Comparison of ENCODE assay signal across 8 cellular contexts in the genomic region with DNA sequence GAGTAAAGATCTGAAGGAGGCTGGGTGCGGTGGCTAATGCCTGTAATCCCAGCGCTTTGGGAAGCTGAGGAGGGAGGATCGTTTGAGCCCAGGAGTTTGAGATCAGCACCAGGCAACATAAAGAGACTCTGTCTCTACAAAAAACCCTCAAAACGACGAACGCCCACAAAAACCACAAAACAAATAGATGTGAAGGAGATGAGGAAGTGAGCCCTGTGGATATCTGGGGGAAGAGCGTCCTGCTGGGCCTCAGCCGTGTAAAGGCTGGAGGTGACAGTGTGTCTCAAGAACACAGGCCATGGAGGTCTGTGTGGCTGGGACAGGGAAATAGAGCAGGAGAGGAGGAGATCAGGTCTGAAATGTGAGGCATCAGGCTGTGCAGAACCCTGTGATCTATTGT.
DNase-seq lines count a peak whose midpoint lies in the region; ATAC-seq and TF ChIP-seq lines count a peak whose summit lies in the region.

No MANE protein-coding gene starts in this region.

- no peaks in the 10 kb centered on the region for H3K9me3 ChIP-seq in BLaER1 treated with 17β-estradiol and CSF1 and Interleukin-3, amounts not matched to agents 10 nM and 100 nM (replicated peaks in 1 of 11)
- H3K9me3 ChIP-seq in mesenchymal stem cell (ENCODE audit: control insufficient read depth, low read length) (no peaks in the 10 kb centered on the region), left ventricle myocardium inferior (replicated peaks) (no peaks in the 10 kb centered on the region)

- peak; percentile 91 for ATAC-seq in GM19043 (IDR thresholded peaks at IDR 0.05; ENCODE audit: low read depth, unreplicated experiment)
- ATAC-seq in HG03103 (IDR thresholded peaks at IDR 0.05; ENCODE audit: low read depth, unreplicated experiment) = peak; percentile 89

- no peak overlapping the region for H2AFZ ChIP-seq in mesenchymal stem cell (ENCODE audit: low read depth, low read length)

- H3K27ac ChIP-seq in BLaER1 treated with 17β-estradiol and CSF1 and Interleukin-3, amounts not matched to agents 10 nM and 100 nM = no peak overlapping the region
- H3K27ac ChIP-seq in mesenchymal stem cell (ENCODE audit: low read length, poor library complexity, severe bottlenecking) = peak overlapping the region; percentile 10
- H3K27ac ChIP-seq in left ventricle myocardium inferior (replicated peaks) = no peak overlapping the region

- peaks cover 4 to 21% (median 9%) of the 10 kb centered on the region in 11 experiments; a peak in 10 of 22 replicates for H3K36me3 ChIP-seq in BLaER1 treated with 17β-estradiol and CSF1 and Interleukin-3, amounts not matched to agents 10 nM and 100 nM
- H3K36me3 ChIP-seq in mesenchymal stem cell (ENCODE audit: control insufficient read depth in 1 of 2, insufficient read depth in 2 of 2, low read depth in 1 of 2, low read length in 2 of 2) (peaks cover 0 to 12% of the 10 kb centered on the region in 2 experiments), left ventricle myocardium inferior (peaks cover 10% of the 10 kb centered on the region)

- peaks cover 0 to 95% (median 16%) of the 10 kb centered on the region in 11 experiments; a peak in 11 of 22 replicates for H4K20me1 ChIP-seq in BLaER1 treated with 17β-estradiol and CSF1 and Interleukin-3, amounts not matched to agents 10 nM and 100 nM

- no peak overlapping the region for H2BK15ac ChIP-seq in mesenchymal stem cell (ENCODE audit: low read depth, poor library complexity, severe bottlenecking)

- H3K14ac ChIP-seq in mesenchymal stem cell (ENCODE audit: low read length in 2 of 2) = peak overlapping the region in 1 of 2 experiments; percentile 42

- intact Hi-C loops in left ventricle myocardium inferior (cut with micrococcal nuclease) = no loop called here

- peak overlapping the region; percentile 35 for H4K8ac ChIP-seq in mesenchymal stem cell (ENCODE audit: low read length)

- no peak overlapping the region for H3K4me3 ChIP-seq in BLaER1 treated with 17β-estradiol and CSF1 and Interleukin-3, amounts not matched to agents 10 nM and 100 nM
- no peak overlapping the region for H3K4me3 ChIP-seq in mesenchymal stem cell (ENCODE audit: insufficient read depth in 1 of 2, low read depth in 1 of 2, low read length in 2 of 2)
- H3K4me3 ChIP-seq in left ventricle myocardium inferior = no peak overlapping the region

- H3K4me2 ChIP-seq in BLaER1 treated with 17β-estradiol and CSF1 and Interleukin-3, amounts not matched to agents 10 nM and 100 nM = peak overlapping the region; percentile 42 to 73 (median 58)
- H3K4me2 ChIP-seq in mesenchymal stem cell (ENCODE audit: low read length, poor library complexity, severe bottlenecking) = no peak overlapping the region

- no peak overlapping the region for H3K9ac ChIP-seq in BLaER1 treated with 17β-estradiol and CSF1 and Interleukin-3, amounts not matched to agents 10 nM and 100 nM
- no peak overlapping the region for H3K9ac ChIP-seq in mesenchymal stem cell (ENCODE audit: low read length)

- H3K27me3 ChIP-seq in BLaER1 treated with 17β-estradiol and CSF1 and Interleukin-3, amounts not matched to agents 10 nM and 100 nM = peaks cover 0 to 46% (median 0%) of the 10 kb centered on the region in 11 experiments; a peak in 5 of 22 replicates
- no peaks in the 10 kb centered on the region for H3K27me3 ChIP-seq in mesenchymal stem cell (ENCODE audit: control insufficient read depth in 1 of 2, insufficient read depth in 1 of 2, low read length in 2 of 2)
- no peaks in the 10 kb centered on the region for H3K27me3 ChIP-seq in left ventricle myocardium inferior (ENCODE audit: low read depth)

- H2AK5ac ChIP-seq in mesenchymal stem cell (ENCODE audit: low read length, severe bottlenecking) = no peak overlapping the region

- 61% methylated on average over 3 of the region's 8 CpGs for WGBS in mesenchymal stem cell

- DNase-seq in SIG-M5 (lab: John Stamatoyannopoulos, UW) (peak; percentile 69), mesenchymal stem cell (peak; percentile 24), iPS-NIHi7 (ENCODE audit: extremely low spot score) (no peak), left ventricle myocardium inferior (no peak)
- DNase-seq in activated CD4-positive, CD25-positive, alpha-beta regulatory T cell treated with anti-CD3 and anti-CD28 coated beads, Interleukin-2, amount 50 U/mL, for 72 hours = no peak

- H2BK5ac ChIP-seq in mesenchymal stem cell (ENCODE audit: low read depth, low read length, poor library complexity, severe bottlenecking) = no peak overlapping the region

- H3K18ac ChIP-seq in mesenchymal stem cell (ENCODE audit: low read depth in 1 of 2, low read length in 2 of 2) = no peak overlapping the region

- TF ChIP-seq CTCF in left ventricle myocardium inferior (IDR thresholded peaks at IDR 0.05; ENCODE audit: borderline replicate concordance) = no peak

- H2BK120ac ChIP-seq in mesenchymal stem cell (ENCODE audit: low read depth, low read length) = no peak overlapping the region

- H4K91ac ChIP-seq in mesenchymal stem cell (ENCODE audit: low read length) = no peak overlapping the region

- H3K79me1 ChIP-seq in mesenchymal stem cell (replicated peaks; ENCODE audit: low read length, poor library complexity, severe bottlenecking) = peaks cover 4% of the 10 kb centered on the region

- no peak overlapping the region for H2BK12ac ChIP-seq in mesenchymal stem cell (ENCODE audit: low read length in 2 of 2)

- H3K4me1 ChIP-seq in BLaER1 treated with 17β-estradiol and CSF1 and Interleukin-3, amounts not matched to agents 10 nM and 100 nM = peaks cover 12 to 27% (median 15%) of the 10 kb centered on the region in 10 experiments
- H3K4me1 ChIP-seq in mesenchymal stem cell (ENCODE audit: control insufficient read depth, insufficient read depth, low read depth, low read length) (peaks cover 4% of the 10 kb centered on the region), left ventricle myocardium inferior (peaks cover 4% of the 10 kb centered on the region)

- no peak overlapping the region for H3K23ac ChIP-seq in mesenchymal stem cell (ENCODE audit: low read length in 2 of 2)

- no peak overlapping the region for H3K4ac ChIP-seq in mesenchymal stem cell (ENCODE audit: low read depth in 1 of 2, low read length in 2 of 2)

Comparison
In these comparisons a context has a peak if more than half of its experiments do, and no peak if none do; other contexts are left out.
1. DNase-seq: peak in SIG-M5 (single experiment) and mesenchymal stem cell (single experiment); none in iPS-NIHi7 (single experiment), left ventricle myocardium inferior (single experiment) and activated CD4-positive, CD25-positive, alpha-beta regulatory T cell treated with anti-CD3 and anti-CD28 coated beads, Interleukin-2, amount 50 U/mL, for 72 hours (single experiment).